8 cellular contexts compared by ENCODE assay signal in the genomic region with DNA sequence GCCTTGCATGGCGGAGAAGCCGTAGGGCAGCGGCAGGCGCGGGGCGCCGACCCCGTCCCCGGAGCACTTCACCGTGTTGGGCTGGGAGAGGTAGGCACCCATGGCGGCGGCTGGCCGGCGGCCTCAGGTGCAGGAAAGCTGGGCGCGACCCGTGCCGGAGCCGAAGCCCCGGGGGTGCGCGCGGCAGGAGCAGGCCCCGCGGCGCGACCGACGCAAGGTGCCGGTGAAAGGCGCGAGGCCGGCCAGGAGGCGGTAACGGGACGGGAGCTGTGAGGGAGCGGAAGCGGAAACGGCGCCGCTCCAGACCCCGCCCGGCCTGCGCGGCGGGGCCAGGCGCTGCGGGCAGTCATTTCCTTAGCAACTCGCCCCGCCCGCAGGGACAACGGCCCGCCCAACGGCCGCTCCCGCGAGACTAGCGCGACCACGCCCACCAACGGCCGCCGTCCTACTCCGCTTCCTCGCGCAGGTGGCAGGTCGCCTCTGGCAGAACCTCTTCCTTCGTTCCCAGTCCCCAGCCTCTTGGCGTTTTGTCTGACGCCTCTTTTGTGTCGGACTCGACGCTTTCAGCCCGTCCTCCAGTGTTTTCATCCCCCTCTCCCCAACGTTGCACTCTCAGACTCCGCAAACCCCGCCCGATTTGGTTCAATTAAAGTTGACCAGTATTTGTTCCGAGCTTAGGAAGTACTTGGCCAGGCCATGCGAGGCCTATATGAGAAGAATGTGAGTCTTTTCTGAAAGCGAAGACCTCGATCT. TPM values are rescaled to one million over a fixed set of nuclear protein-coding genes. Genes with fewer than 3 reads are reported as not detected.
A peak's percentile ranks its signal among the peaks of the same experiment; 100 is the strongest.
DNase-seq lines count a peak whose midpoint lies in the region; ATAC-seq and TF ChIP-seq lines count a peak whose summit lies in the region.

A gene with protein sequence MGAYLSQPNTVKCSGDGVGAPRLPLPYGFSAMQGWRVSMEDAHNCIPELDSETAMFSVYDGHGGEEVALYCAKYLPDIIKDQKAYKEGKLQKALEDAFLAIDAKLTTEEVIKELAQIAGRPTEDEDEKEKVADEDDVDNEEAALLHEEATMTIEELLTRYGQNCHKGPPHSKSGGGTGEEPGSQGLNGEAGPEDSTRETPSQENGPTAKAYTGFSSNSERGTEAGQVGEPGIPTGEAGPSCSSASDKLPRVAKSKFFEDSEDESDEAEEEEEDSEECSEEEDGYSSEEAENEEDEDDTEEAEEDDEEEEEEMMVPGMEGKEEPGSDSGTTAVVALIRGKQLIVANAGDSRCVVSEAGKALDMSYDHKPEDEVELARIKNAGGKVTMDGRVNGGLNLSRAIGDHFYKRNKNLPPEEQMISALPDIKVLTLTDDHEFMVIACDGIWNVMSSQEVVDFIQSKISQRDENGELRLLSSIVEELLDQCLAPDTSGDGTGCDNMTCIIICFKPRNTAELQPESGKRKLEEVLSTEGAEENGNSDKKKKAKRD (minus strand): TSS at position 271 of the 753 bp plus-strand sequence. CDS start 169 bp downstream, at position 102.

- H3K27ac Mint-ChIP-seq in CD4-positive, CD25-positive, alpha-beta regulatory T cell = peak within 1 kb of the TSS; percentile 95 to 98 (median 97)

- peaks cover 42% of the 10 kb centered on the region for H3K4me1 ChIP-seq in CD4-positive, CD25-positive, alpha-beta regulatory T cell (ENCODE audit: control insufficient read depth, insufficient read depth, low read length, poor library complexity, severe bottlenecking)
- peaks cover 4 to 21% (median 14%) of the 10 kb centered on the region in 4 donors for H3K4me1 ChIP-seq in liver (ENCODE audit: control insufficient read depth in 4 of 4, insufficient read depth in 4 of 4, low read length in 3 of 4)

- peaks cover 0 to 4% (median 0%) of the 10 kb centered on the region in 7 donors for H3K9me3 Mint-ChIP-seq in CD4-positive, CD25-positive, alpha-beta regulatory T cell

- peak within 1 kb of the TSS; percentile 86 for H3K4me3 ChIP-seq in CD4-positive, CD25-positive, alpha-beta regulatory T cell (ENCODE audit: low read depth, low read length)
- H3K4me3 ChIP-seq in liver (ENCODE audit: low read depth in 1 of 3, low read length in 3 of 3) = peak within 1 kb of the TSS; percentile 72 to 99 (median 91)

- peaks cover 7% of the 10 kb centered on the region for H3K36me3 Mint-ChIP-seq in CD4-positive, CD25-positive, alpha-beta regulatory T cell

- H3K36me3 ChIP-seq in CD4-positive, CD25-positive, alpha-beta regulatory T cell (ENCODE audit: control insufficient read depth, insufficient read depth, low read length) = no peaks in the 10 kb centered on the region
- H3K36me3 ChIP-seq in liver (ENCODE audit: control insufficient read depth in 4 of 4, insufficient read depth in 3 of 4, low read depth in 1 of 4, low read length in 3 of 4) = no peaks in the 10 kb centered on the region

- peaks cover 9% of the 10 kb centered on the region for H3K27me3 Mint-ChIP-seq in CD4-positive, CD25-positive, alpha-beta regulatory T cell

- H3K27ac ChIP-seq in CD4-positive, CD25-positive, alpha-beta regulatory T cell (ENCODE audit: insufficient read depth, low read length, poor library complexity, severe bottlenecking) = peak within 1 kb of the TSS; percentile 82
- H3K27ac ChIP-seq in liver (ENCODE audit: low read depth in 1 of 2, low read length in 2 of 2) = peak within 1 kb of the TSS; percentile 86 to 89

- TF ChIP-seq RAD21 in liver (IDR thresholded peaks at IDR 0.05) = no peak

- H3K9me3 ChIP-seq in CD4-positive, CD25-positive, alpha-beta regulatory T cell (ENCODE audit: control insufficient read depth in 2 of 2, low read length in 2 of 2) = no peaks in the 10 kb centered on the region
- H3K9me3 ChIP-seq in liver (ENCODE audit: control insufficient read depth in 4 of 4, low read length in 3 of 4) = no peaks in the 10 kb centered on the region

- H3K27me3 ChIP-seq in CD4-positive, CD25-positive, alpha-beta regulatory T cell (ENCODE audit: control insufficient read depth, insufficient read depth, low read length) = no peaks in the 10 kb centered on the region
- H3K27me3 ChIP-seq in liver (ENCODE audit: control insufficient read depth in 4 of 4, insufficient read depth in 4 of 4, low read length in 3 of 4) = no peaks in the 10 kb centered on the region

- peak within 1 kb of the TSS; percentile 86 to 95 (median 92) for H3K4me3 Mint-ChIP-seq in CD4-positive, CD25-positive, alpha-beta regulatory T cell

- peak; percentile 98 to 99 for ATAC-seq in CD4-positive, CD25-positive, alpha-beta regulatory T cell (ENCODE audit: low read depth in 2 of 2)
- ATAC-seq in GM19438 (IDR thresholded peaks at IDR 0.05; ENCODE audit: low read depth, unreplicated experiment) (peak; percentile 91), HG03571 (IDR thresholded peaks at IDR 0.05; ENCODE audit: unreplicated experiment) (peak; percentile 90)

- TF ChIP-seq CTCF in liver (IDR thresholded peaks at IDR 0.05; ENCODE audit: low read depth, low read length, missing input control) = no peak

- DNase-seq in CD4-positive, CD25-positive, alpha-beta regulatory T cell = peak; percentile 94 to 98 (median 95)
- DNase-seq in NCI-H82 (lab: John Stamatoyannopoulos, UW) (peak; percentile 98), dermis blood vessel endothelial cell (peak; percentile 96)
- peak; percentile 98 for DNase-seq in activated CD4-positive, alpha-beta T cell treated with anti-CD3 and anti-CD28 coated beads, Interleukin-2, amount 50 U/mL, for 48 hours
- DNase-seq in stimulated activated CD4-positive, alpha-beta T cell treated with anti-CD3 and anti-CD28 coated beads, Interleukin-4, amount 100 ng/mL, for 24 hours = peak; percentile 97

- peaks cover 15 to 45% (median 29%) of the 10 kb centered on the region in 4 donors for H3K4me1 Mint-ChIP-seq in CD4-positive, CD25-positive, alpha-beta regulatory T cell

- under 1% methylated on average over 82 of the region's 82 CpGs for WGBS in liver

- peak within 1 kb of the TSS; percentile 82 to 94 for H3K9ac ChIP-seq in liver (ENCODE audit: low read depth in 1 of 2, low read length in 2 of 2)

TF ChIP-seq in liver, 16 proteins besides CTCF, POLR2A, EP300 and RAD21:
- no peak for TF ChIP-seq RXRA (IDR thresholded peaks at IDR 0.05)
- TF ChIP-seq FOXA2 (IDR thresholded peaks at IDR 0.05) = no peak
- TF ChIP-seq, protein P1, sequence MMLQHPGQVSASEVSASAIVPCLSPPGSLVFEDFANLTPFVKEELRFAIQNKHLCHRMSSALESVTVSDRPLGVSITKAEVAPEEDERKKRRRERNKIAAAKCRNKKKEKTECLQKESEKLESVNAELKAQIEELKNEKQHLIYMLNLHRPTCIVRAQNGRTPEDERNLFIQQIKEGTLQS (IDR thresholded peaks at IDR 0.05) = no peak
- TF ChIP-seq, protein P2, sequence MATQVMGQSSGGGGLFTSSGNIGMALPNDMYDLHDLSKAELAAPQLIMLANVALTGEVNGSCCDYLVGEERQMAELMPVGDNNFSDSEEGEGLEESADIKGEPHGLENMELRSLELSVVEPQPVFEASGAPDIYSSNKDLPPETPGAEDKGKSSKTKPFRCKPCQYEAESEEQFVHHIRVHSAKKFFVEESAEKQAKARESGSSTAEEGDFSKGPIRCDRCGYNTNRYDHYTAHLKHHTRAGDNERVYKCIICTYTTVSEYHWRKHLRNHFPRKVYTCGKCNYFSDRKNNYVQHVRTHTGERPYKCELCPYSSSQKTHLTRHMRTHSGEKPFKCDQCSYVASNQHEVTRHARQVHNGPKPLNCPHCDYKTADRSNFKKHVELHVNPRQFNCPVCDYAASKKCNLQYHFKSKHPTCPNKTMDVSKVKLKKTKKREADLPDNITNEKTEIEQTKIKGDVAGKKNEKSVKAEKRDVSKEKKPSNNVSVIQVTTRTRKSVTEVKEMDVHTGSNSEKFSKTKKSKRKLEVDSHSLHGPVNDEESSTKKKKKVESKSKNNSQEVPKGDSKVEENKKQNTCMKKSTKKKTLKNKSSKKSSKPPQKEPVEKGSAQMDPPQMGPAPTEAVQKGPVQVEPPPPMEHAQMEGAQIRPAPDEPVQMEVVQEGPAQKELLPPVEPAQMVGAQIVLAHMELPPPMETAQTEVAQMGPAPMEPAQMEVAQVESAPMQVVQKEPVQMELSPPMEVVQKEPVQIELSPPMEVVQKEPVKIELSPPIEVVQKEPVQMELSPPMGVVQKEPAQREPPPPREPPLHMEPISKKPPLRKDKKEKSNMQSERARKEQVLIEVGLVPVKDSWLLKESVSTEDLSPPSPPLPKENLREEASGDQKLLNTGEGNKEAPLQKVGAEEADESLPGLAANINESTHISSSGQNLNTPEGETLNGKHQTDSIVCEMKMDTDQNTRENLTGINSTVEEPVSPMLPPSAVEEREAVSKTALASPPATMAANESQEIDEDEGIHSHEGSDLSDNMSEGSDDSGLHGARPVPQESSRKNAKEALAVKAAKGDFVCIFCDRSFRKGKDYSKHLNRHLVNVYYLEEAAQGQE (IDR thresholded peaks at IDR 0.05) = peak; percentile 48
- no peak for TF ChIP-seq EGR1 (IDR thresholded peaks at IDR 0.05; ENCODE audit: low read depth in 2 of 2)
- TF ChIP-seq, protein P3, sequence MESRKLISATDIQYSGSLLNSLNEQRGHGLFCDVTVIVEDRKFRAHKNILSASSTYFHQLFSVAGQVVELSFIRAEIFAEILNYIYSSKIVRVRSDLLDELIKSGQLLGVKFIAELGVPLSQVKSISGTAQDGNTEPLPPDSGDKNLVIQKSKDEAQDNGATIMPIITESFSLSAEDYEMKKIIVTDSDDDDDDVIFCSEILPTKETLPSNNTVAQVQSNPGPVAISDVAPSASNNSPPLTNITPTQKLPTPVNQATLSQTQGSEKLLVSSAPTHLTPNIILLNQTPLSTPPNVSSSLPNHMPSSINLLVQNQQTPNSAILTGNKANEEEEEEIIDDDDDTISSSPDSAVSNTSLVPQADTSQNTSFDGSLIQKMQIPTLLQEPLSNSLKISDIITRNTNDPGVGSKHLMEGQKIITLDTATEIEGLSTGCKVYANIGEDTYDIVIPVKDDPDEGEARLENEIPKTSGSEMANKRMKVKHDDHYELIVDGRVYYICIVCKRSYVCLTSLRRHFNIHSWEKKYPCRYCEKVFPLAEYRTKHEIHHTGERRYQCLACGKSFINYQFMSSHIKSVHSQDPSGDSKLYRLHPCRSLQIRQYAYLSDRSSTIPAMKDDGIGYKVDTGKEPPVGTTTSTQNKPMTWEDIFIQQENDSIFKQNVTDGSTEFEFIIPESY (IDR thresholded peaks at IDR 0.05) = peak; percentile 98
- TF ChIP-seq FOXA1 (IDR thresholded peaks at IDR 0.05) = no peak
- peak; percentile 73 for TF ChIP-seq YY1 (IDR thresholded peaks at IDR 0.05)
- TF ChIP-seq, protein P4, sequence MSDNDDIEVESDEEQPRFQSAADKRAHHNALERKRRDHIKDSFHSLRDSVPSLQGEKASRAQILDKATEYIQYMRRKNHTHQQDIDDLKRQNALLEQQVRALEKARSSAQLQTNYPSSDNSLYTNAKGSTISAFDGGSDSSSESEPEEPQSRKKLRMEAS (IDR thresholded peaks at IDR 0.05) = peak; percentile 92
- peak; percentile 62 to 91 for TF ChIP-seq GABPA (IDR thresholded peaks at IDR 0.05 in 1 of 2, conservative IDR thresholded peaks at IDR 0.05 in 1 of 2)
- peak; percentile 59 for TF ChIP-seq SP1 (IDR thresholded peaks at IDR 0.05)
- no peak for TF ChIP-seq HNF4A (conservative IDR thresholded peaks at IDR 0.05)

RNA-seq across cellular contexts. Expression of the gene that starts here (rescaled TPM):
- total RNA-seq in CD4-positive, CD25-positive, alpha-beta regulatory T cell = 73.7 TPM
- 100 to 1,000 TPM; 116 to 144 (median 118) TPM for polyA plus RNA-seq in CD4-positive, CD25-positive, alpha-beta regulatory T cell
- total RNA-seq in dermis blood vessel endothelial cell (109 and 164 TPM in 2 replicates), liver (10 to 100 TPM; 28.9 to 45.5 TPM)
- 10 to 100 TPM; 26.4 to 37.3 TPM for polyA plus RNA-seq in liver

Comparison
In these comparisons a context has a peak if more than half of its experiments do, and no peak if none do; other contexts are left out.
1. Peak in every context shown above with its lines: DNase-seq, ATAC-seq, H3K4me3 ChIP-seq and H3K27ac ChIP-seq.